In genomic region chr12:133037207-133038005, GRCh38 we compare ENCODE assay signal across 8 cellular contexts. TPM values are rescaled to one million over a fixed set of nuclear protein-coding genes. Genes with fewer than 3 reads are reported as not detected.
DNase-seq lines count a peak whose midpoint lies in the region; ATAC-seq and TF ChIP-seq lines count a peak whose summit lies in the region.

ZNF84 (plus strand) TSS chr12:133037509; CDS start chr12:133041468, 3,959 bp downstream.

- H3K36me3 ChIP-seq in CD8-positive, alpha-beta memory T cell (ENCODE audit: insufficient read depth, low read length), result peaks cover 21% of the 10 kb centered on the region
- peaks cover 12% of the 10 kb centered on the region for H3K36me3 ChIP-seq in lower lobe of right lung

- H3K27ac ChIP-seq in CD8-positive, alpha-beta memory T cell (ENCODE audit: low read depth, low read length), result peak within 1 kb of the TSS; percentile 83
- H3K27ac ChIP-seq in lower lobe of right lung, result peak within 1 kb of the TSS; percentile 93

- H3K27me3 ChIP-seq in CD8-positive, alpha-beta memory T cell (ENCODE audit: insufficient read depth, low read length, poor library complexity, severe bottlenecking), result no peaks in the 10 kb centered on the region
- no peaks in the 10 kb centered on the region for H3K27me3 ChIP-seq in lower lobe of right lung (ENCODE audit: low read depth)

- peak; percentile 97 for ATAC-seq in GM19468 (IDR thresholded peaks at IDR 0.05; ENCODE audit: extremely low read depth, unreplicated experiment)
- peak; percentile 99 to 100 for ATAC-seq in lower lobe of right lung

- peaks cover 21 to 57% (median 40%) of the 10 kb centered on the region in 3 donors for H3K36me3 Mint-ChIP-seq in CD8-positive, alpha-beta memory T cell

- H3K9me3 Mint-ChIP-seq in CD8-positive, alpha-beta memory T cell, result peaks cover 58 to 80% (median 74%) of the 10 kb centered on the region in 5 donors

- DNase-seq in CD8-positive, alpha-beta memory T cell, result peak; percentile 93 to 99 (median 96)
- DNase-seq in HS-5 (ENCODE audit: low read depth), result peak; percentile 84
- DNase-seq in NK-92 treated with Interleukin-12 subunit alpha and Interleukin-12 subunit beta, amount 100 ng/mL, for 24 hours (lab: John Stamatoyannopoulos, UW), result peak; percentile 92
- peak; percentile 97 for DNase-seq in activated CD8-positive, alpha-beta memory T cell treated with anti-CD3 and anti-CD28 coated beads for 24 hours
- peak; percentile 97 for DNase-seq in effector CD4-positive, alpha-beta T cell
- DNase-seq in lower lobe of right lung, result peak; percentile 97
- peak; percentile 95 to 97 (median 95) for DNase-seq in stimulated activated CD4-positive, alpha-beta T cell treated with anti-CD3 and anti-CD28 coated beads, TNF-alpha, amount 100 ng/mL, for 24 hours (ENCODE audit: low read depth in 3 of 3)

- peak within 1 kb of the TSS; percentile 64 for H3K4me3 ChIP-seq in CD8-positive, alpha-beta memory T cell (ENCODE audit: low read length)
- H3K4me3 ChIP-seq in lower lobe of right lung, result peak within 1 kb of the TSS; percentile 78

- peak within 1 kb of the TSS; percentile 87 to 98 (median 95) for H3K27ac Mint-ChIP-seq in CD8-positive, alpha-beta memory T cell

- H3K4me1 ChIP-seq in CD8-positive, alpha-beta memory T cell (ENCODE audit: insufficient read depth, low read length), result peaks cover 7% of the 10 kb centered on the region
- peaks cover 7% of the 10 kb centered on the region for H3K4me1 ChIP-seq in lower lobe of right lung

- no peak for TF ChIP-seq CTCF in lower lobe of right lung (IDR thresholded peaks at IDR 0.05)

- peak within 1 kb of the TSS; percentile 91 to 98 (median 94) for H3K4me3 Mint-ChIP-seq in CD8-positive, alpha-beta memory T cell

- peaks cover 15 to 34% (median 25%) of the 10 kb centered on the region in 3 donors for H3K4me1 Mint-ChIP-seq in CD8-positive, alpha-beta memory T cell

- H3K9me3 ChIP-seq in CD8-positive, alpha-beta memory T cell (ENCODE audit: low read length), result peaks cover 35% of the 10 kb centered on the region
- peaks cover 65% of the 10 kb centered on the region for H3K9me3 ChIP-seq in lower lobe of right lung

- POLR2A ChIA-PET in CD8-positive, alpha-beta memory T cell (lab: Charles Lee), result interaction anchor here (0.5 to 2.0 kb wide), 4 partner anchors 43 to 95 kb away, joined by 3 to 8 read pairs (median 5); partner anchors contain the start of genes ZNF26 and ZNF891

- intact Hi-C loops in lower lobe of right lung (cut with DNase I), result no loop called here

- H3K27me3 Mint-ChIP-seq in CD8-positive, alpha-beta memory T cell, result peaks cover 10 to 11% of the 10 kb centered on the region in 2 donors

- CTCF ChIA-PET in CD8-positive, alpha-beta memory T cell (lab: Charles Lee), result interaction anchor here (1.3 kb wide), 1 partner anchor 8 kb away, joined by 3 read pairs; no protein-coding TSS in a partner anchor

RNA-seq across cellular contexts. Expression of gene ZNF84, which starts in this region (rescaled TPM):
- 10 to 100 TPM; 15.2 to 16.5 TPM for total RNA-seq in CD8-positive, alpha-beta memory T cell
- 18.8 TPM for polyA plus RNA-seq in CD8-positive, alpha-beta memory T cell
- 24.5 TPM for total RNA-seq in lower lobe of right lung

Comparison
In these comparisons a context has a peak if more than half of its experiments do, and no peak if none do; other contexts are left out.
1. Peak in every context shown above with its lines: DNase-seq, ATAC-seq, H3K4me3 ChIP-seq and H3K27ac ChIP-seq.